1 cellular context compared by ENCODE assay signal in the genomic region with DNA sequence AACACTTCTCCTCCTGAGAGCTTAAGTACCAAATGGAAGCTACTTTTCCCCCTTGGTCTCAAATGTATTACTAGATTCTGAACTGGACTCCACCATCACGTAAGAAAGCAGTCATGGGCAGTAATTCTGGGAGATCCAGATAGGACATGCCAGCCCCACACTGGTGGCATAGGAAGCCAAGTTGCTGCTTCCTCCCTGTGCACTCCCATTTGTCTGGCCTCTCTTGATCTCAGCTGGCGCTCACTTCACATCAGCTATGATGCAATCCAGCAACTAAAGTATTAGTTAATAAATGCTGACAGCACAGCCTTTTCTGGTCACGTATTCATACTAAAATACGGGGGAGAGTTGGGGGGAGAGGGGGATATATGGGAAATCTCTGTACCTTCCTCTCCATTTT.
TF ChIP-seq lines count a peak whose summit lies in the region.

No MANE protein-coding gene starts in this region.

TF ChIP-seq in H1, 55 proteins besides CTCF, POLR2A, EP300 and RAD21:
- TF ChIP-seq RBBP5 (IDR thresholded peaks at IDR 0.05; ENCODE audit: borderline replicate concordance, low read depth, low read length), result no peak
- no peak for TF ChIP-seq BCL11A (IDR thresholded peaks at IDR 0.05; ENCODE audit: low read depth in 2 of 2, low read length in 2 of 2)
- TF ChIP-seq JUND (IDR thresholded peaks at IDR 0.05; ENCODE audit: low read length), result no peak
- TF ChIP-seq EZH2 (IDR thresholded peaks at IDR 0.05; ENCODE audit: low read depth, low read length, severe bottlenecking), result no peak
- TF ChIP-seq HDAC2 (IDR thresholded peaks at IDR 0.05; ENCODE audit: borderline replicate concordance in 1 of 2, low read depth in 2 of 2, low read length in 2 of 2), result no peak
- TF ChIP-seq POLR2AphosphoS5 (IDR thresholded peaks at IDR 0.05; ENCODE audit: low read depth, low read length), result no peak
